In the genomic region with DNA sequence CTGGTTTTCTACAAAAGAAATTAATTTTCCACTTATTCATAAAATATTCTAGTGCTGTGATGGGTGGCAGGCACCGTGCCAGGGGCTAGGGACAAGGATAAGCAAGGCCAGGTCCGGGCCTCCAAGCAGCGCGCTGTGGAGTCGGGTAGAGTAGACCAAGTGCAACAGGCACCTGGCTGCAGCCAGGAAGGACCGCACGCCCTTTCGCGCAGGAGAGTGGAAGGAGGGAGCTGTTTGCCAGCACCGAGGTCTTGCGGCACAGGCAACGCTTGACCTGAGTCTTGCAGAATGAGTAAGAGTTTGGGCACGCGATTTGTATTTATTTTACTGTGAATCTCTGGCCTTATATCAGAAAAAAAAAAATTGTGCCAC, we compare ENCODE assay signal across 10 cellular contexts. TPM values are rescaled to one million over a fixed set of nuclear protein-coding genes. Genes with fewer than 3 reads are reported as not detected.
DNase-seq lines count a peak whose midpoint lies in the region; ATAC-seq, FAIRE-seq and TF ChIP-seq lines count a peak whose summit lies in the region.
"Had no signal": no experiment of that assay in that cellular context is flagged by ENCODE, and none has a peak within 500 bp of the region (broad histone marks: within the 10 kb centered on the region; RNA-seq: fewer than 3 reads in every experiment).

A gene with protein sequence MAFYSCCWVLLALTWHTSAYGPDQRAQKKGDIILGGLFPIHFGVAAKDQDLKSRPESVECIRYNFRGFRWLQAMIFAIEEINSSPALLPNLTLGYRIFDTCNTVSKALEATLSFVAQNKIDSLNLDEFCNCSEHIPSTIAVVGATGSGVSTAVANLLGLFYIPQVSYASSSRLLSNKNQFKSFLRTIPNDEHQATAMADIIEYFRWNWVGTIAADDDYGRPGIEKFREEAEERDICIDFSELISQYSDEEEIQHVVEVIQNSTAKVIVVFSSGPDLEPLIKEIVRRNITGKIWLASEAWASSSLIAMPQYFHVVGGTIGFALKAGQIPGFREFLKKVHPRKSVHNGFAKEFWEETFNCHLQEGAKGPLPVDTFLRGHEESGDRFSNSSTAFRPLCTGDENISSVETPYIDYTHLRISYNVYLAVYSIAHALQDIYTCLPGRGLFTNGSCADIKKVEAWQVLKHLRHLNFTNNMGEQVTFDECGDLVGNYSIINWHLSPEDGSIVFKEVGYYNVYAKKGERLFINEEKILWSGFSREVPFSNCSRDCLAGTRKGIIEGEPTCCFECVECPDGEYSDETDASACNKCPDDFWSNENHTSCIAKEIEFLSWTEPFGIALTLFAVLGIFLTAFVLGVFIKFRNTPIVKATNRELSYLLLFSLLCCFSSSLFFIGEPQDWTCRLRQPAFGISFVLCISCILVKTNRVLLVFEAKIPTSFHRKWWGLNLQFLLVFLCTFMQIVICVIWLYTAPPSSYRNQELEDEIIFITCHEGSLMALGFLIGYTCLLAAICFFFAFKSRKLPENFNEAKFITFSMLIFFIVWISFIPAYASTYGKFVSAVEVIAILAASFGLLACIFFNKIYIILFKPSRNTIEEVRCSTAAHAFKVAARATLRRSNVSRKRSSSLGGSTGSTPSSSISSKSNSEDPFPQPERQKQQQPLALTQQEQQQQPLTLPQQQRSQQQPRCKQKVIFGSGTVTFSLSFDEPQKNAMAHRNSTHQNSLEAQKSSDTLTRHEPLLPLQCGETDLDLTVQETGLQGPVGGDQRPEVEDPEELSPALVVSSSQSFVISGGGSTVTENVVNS (plus strand): TSS at position 148 of the 372 bp plus-strand sequence. CDS start 70,522 bp downstream, outside the sequence.

- H3K36me3 Mint-ChIP-seq in chondrocyte (ENCODE audit: low read depth) (no peaks in the 10 kb centered on the region), memory B cell (no peaks in the 10 kb centered on the region)

- no peak for TF ChIP-seq CTCF in chondrocyte (IDR thresholded peaks at IDR 0.05)

- H3K27me3 Mint-ChIP-seq in chondrocyte (ENCODE audit: low read depth) (peaks cover 62% of the 10 kb centered on the region), memory B cell (peaks cover 30% of the 10 kb centered on the region)

- FAIRE-seq in GM19239 (lab: Jason Lieb, UNC): peak; percentile 21
- FAIRE-seq: endometrium had no signal

- H3K27ac Mint-ChIP-seq in chondrocyte (ENCODE audit: unreplicated experiment) (no peak within 1 kb of the TSS), memory B cell (peak within 1 kb of the TSS; percentile 26)

- peak; percentile 17 for DNase-seq in AG08396 (ENCODE audit: low spot score)
- DNase-seq in GM19239 (ENCODE audit: insufficient read length, low spot score): no peak
- no peak for DNase-seq in chondrocyte (ENCODE audit: low spot score)
- no peak for DNase-seq in memory B cell (ENCODE audit: low spot score in 2 of 2)
- no peak for DNase-seq in cerebellar nuclear complex (lab: John Stamatoyannopoulos, UW)
- DNase-seq in stimulated activated CD4-positive, alpha-beta T cell treated with anti-CD3 and anti-CD28 coated beads, Interleukin-2, amount 100 ng/mL, for 48 hours: no peak
- no peak for DNase-seq in DMS153 (lab: John Stamatoyannopoulos, UW)
- no peak for DNase-seq in ureter (ENCODE audit: low spot score)
- DNase-seq: NCI-H146 had no signal

- H3K4me1 Mint-ChIP-seq in chondrocyte (ENCODE audit: low read depth) (peaks cover 6% of the 10 kb centered on the region), memory B cell (peaks cover 7% of the 10 kb centered on the region)

- ATAC-seq in memory B cell (ENCODE audit: low read depth): peak; percentile 47

- H3K4me3 Mint-ChIP-seq in chondrocyte (ENCODE audit: unreplicated experiment) (peak within 1 kb of the TSS; percentile 56), memory B cell (peak within 1 kb of the TSS; percentile 83)

- H3K9me3 Mint-ChIP-seq in chondrocyte (ENCODE audit: low read depth) (no peaks in the 10 kb centered on the region), memory B cell (no peaks in the 10 kb centered on the region)

RNA-seq across cellular contexts. Expression of the gene that starts here (rescaled TPM):
- total RNA-seq in chondrocyte (not detected in 3 replicates), ureter (0.08 TPM)
